ENCODE assay signal across 2 cellular contexts in the genomic region with DNA sequence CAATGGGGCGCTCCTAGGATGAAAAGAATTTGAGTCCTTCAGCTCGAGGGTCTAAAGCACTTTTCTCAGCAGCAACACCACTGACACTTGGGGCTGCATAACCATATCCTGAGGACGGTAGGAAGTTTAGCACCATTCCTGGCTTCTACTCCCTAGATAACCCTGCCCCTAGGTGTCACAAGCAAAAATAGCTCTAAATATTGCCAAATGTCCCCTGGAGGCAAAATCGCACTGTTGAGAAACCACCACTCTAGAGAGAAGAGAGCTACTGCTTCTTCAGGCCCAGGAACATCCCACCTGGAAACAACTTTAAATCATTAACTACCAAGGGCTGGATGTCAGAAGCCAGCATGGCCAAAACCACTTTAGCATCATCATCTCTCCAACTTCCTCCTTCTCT.
TF ChIP-seq lines count a peak whose summit lies in the region.

No MANE protein-coding gene starts in this region.

TF ChIP-seq in A549, 52 proteins besides CTCF, POLR2A, EP300 and RAD21:
- TF ChIP-seq RFX5 (IDR thresholded peaks at IDR 0.05) (no peak), HOXB13 (CRISPR knock-in tag; IDR thresholded peaks at IDR 0.05; ENCODE audit: low read depth) (no peak), ZNF302 (CRISPR knock-in tag; IDR thresholded peaks at IDR 0.05) (no peak), HOXB5 (CRISPR knock-in tag; IDR thresholded peaks at IDR 0.05) (no peak), FOSB (CRISPR knock-in tag; IDR thresholded peaks at IDR 0.05) (no peak), MYC (IDR thresholded peaks at IDR 0.05; ENCODE audit: borderline replicate concordance, low read length) (no peak), ZFP36 (IDR thresholded peaks at IDR 0.05; ENCODE audit: borderline replicate concordance, partially characterized antibody) (no peak), HEYL (CRISPR knock-in tag; IDR thresholded peaks at IDR 0.05) (no peak), MAFK (IDR thresholded peaks at IDR 0.05; ENCODE audit: partially characterized antibody) (no peak), RCOR1 (IDR thresholded peaks at IDR 0.05; ENCODE audit: low read depth, low read length) (no peak), MAZ (IDR thresholded peaks at IDR 0.05; ENCODE audit: borderline replicate concordance, low read depth, low read length) (no peak), CHD4 (IDR thresholded peaks at IDR 0.05; ENCODE audit: borderline replicate concordance) (no peak), BHLHE40 (IDR thresholded peaks at IDR 0.05; ENCODE audit: low read depth, low read length) (no peak), NR3C1 (IDR thresholded peaks at IDR 0.05) (no peak)
- TF ChIP-seq, protein P1, sequence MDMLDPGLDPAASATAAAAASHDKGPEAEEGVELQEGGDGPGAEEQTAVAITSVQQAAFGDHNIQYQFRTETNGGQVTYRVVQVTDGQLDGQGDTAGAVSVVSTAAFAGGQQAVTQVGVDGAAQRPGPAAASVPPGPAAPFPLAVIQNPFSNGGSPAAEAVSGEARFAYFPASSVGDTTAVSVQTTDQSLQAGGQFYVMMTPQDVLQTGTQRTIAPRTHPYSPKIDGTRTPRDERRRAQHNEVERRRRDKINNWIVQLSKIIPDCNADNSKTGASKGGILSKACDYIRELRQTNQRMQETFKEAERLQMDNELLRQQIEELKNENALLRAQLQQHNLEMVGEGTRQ (IDR thresholded peaks at IDR 0.05), result no peak

TF ChIP-seq in IMR-90, 13 proteins besides CTCF, POLR2A, EP300 and RAD21:
- no peak for TF ChIP-seq MAZ (IDR thresholded peaks at IDR 0.05; ENCODE audit: borderline replicate concordance, low read depth, low read length)
- TF ChIP-seq CEBPB (IDR thresholded peaks at IDR 0.05; ENCODE audit: low read depth, low read length), result no peak
- no peak for TF ChIP-seq SMC3 (IDR thresholded peaks at IDR 0.05; ENCODE audit: low read depth, low read length)
- no peak for TF ChIP-seq BHLHE40 (IDR thresholded peaks at IDR 0.05; ENCODE audit: low read depth, low read length)
- TF ChIP-seq MXI1 (IDR thresholded peaks at IDR 0.05; ENCODE audit: borderline replicate concordance, low read depth, low read length), result no peak
- TF ChIP-seq, protein P1 (IDR thresholded peaks at IDR 0.05; ENCODE audit: low read depth, low read length), result no peak
- TF ChIP-seq FOS (IDR thresholded peaks at IDR 0.05; ENCODE audit: low read depth, low read length), result no peak
- TF ChIP-seq MAFK (IDR thresholded peaks at IDR 0.05; ENCODE audit: low read depth, low read length), result no peak
- no peak for TF ChIP-seq RFX5 (IDR thresholded peaks at IDR 0.05; ENCODE audit: low read depth, low read length)
- TF ChIP-seq, protein P2, sequence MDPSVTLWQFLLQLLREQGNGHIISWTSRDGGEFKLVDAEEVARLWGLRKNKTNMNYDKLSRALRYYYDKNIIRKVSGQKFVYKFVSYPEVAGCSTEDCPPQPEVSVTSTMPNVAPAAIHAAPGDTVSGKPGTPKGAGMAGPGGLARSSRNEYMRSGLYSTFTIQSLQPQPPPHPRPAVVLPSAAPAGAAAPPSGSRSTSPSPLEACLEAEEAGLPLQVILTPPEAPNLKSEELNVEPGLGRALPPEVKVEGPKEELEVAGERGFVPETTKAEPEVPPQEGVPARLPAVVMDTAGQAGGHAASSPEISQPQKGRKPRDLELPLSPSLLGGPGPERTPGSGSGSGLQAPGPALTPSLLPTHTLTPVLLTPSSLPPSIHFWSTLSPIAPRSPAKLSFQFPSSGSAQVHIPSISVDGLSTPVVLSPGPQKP (IDR thresholded peaks at IDR 0.05; ENCODE audit: borderline replicate concordance, low read depth, low read length), result no peak
- TF ChIP-seq RCOR1 (IDR thresholded peaks at IDR 0.05; ENCODE audit: insufficient replicate concordance, low read length), result no peak
- no peak for TF ChIP-seq CHD1 (IDR thresholded peaks at IDR 0.05; ENCODE audit: low read depth, low read length)
- TF ChIP-seq NFE2L2 (IDR thresholded peaks at IDR 0.05; ENCODE audit: low read depth, low read length), result no peak
